23 cellular contexts compared by ENCODE assay signal in genomic region chr3:154926721-154927120, GRCh38.
"Had no signal": no experiment of that assay in that cellular context is flagged by ENCODE, and none has a peak within 500 bp of the region (broad histone marks: within the 10 kb centered on the region; RNA-seq: fewer than 3 reads in every experiment).

No MANE protein-coding gene starts in this region.

- DNase-seq: activated CD4-positive, alpha-beta T cell treated with anti-CD3 and anti-CD28 coated beads for 36 hours; activated CD4-positive, alpha-beta T cell treated with anti-CD3 and anti-CD28 coated beads, Interleukin-2, amount 50 U/mL, for 48 hours; activated gamma-delta T cell treated with Interleukin-2 at 50 U/mL for 16 hours; activated naive CD8-positive, alpha-beta T cell treated with anti-CD3 and anti-CD28 coated beads, Interleukin-2, amount 10 ng/mL, durations not matched to agents 7 days and 5 days; cerebellar nuclear complex; cortex of kidney; effector CD4-positive, alpha-beta T cell; heart right ventricle; immature natural killer cell; naive B cell; right lobe of liver; small intestine; stimulated activated CD4-positive, alpha-beta T cell treated with anti-CD3 and anti-CD28 coated beads, Interleukin-15, amount 100 ng/mL, for 24 hours; stimulated activated CD4-positive, alpha-beta T cell treated with anti-CD3 and anti-CD28 coated beads, Interleukin-2, amount 100 ng/mL, for 48 hours; stomach; testis; upper lobe of left lung had no signal

- H3K4me1 Mint-ChIP-seq: activated CD4-positive, alpha-beta T cell treated with anti-CD3 and anti-CD28 coated beads for 36 hours; activated naive CD8-positive, alpha-beta T cell treated with anti-CD3 and anti-CD28 coated beads, Interleukin-2, amount 10 ng/mL, durations not matched to agents 7 days and 5 days; immature natural killer cell; memory B cell; naive B cell; neural crest cell; stimulated activated effector memory CD8-positive, alpha-beta T cell treated with anti-CD3 and anti-CD28 coated beads, Interleukin-12 subunit alpha, Interleukin-12 subunit beta, amount 100 ng/mL, for 72 hours had no signal

- H3K27ac ChIP-seq: heart right ventricle, right lobe of liver, stomach, upper lobe of left lung had no signal

- H3K27me3 ChIP-seq: heart right ventricle, right lobe of liver, stomach, testis, upper lobe of left lung had no signal

- H3K4me3 Mint-ChIP-seq: activated CD4-positive, alpha-beta T cell treated with anti-CD3 and anti-CD28 coated beads for 36 hours; activated naive CD8-positive, alpha-beta T cell treated with anti-CD3 and anti-CD28 coated beads, Interleukin-2, amount 10 ng/mL, durations not matched to agents 7 days and 5 days; activated T-helper 1 cell treated with anti-CD3 and anti-CD28 coated beads, Interleukin-12 subunit alpha, Interleukin-12 subunit beta, Interleukin-2, Interleukin-4 antibody, amounts not matched to agents 30 ng/mL and 10 ng/mL and 1 ng/mL, durations not matched to agents 14 hours and 24 hours and 36 hours; immature natural killer cell; memory B cell; naive B cell; neural crest cell; stimulated activated effector memory CD8-positive, alpha-beta T cell treated with anti-CD3 and anti-CD28 coated beads, Interleukin-12 subunit alpha, Interleukin-12 subunit beta, amount 100 ng/mL, for 72 hours; T-helper 2 cell treated with Interferon-gamma antibody and Interleukin-4, amounts not matched to agents 5 μg/mL and 100 μg/mL, for 36 hours; WTC11 had no signal

- H3K9me3 Mint-ChIP-seq: activated naive CD8-positive, alpha-beta T cell treated with anti-CD3 and anti-CD28 coated beads, Interleukin-2, amount 10 ng/mL, durations not matched to agents 7 days and 5 days; activated T-helper 1 cell treated with anti-CD3 and anti-CD28 coated beads, Interleukin-12 subunit alpha, Interleukin-12 subunit beta, Interleukin-2, Interleukin-4 antibody, amounts not matched to agents 30 ng/mL and 10 ng/mL and 1 ng/mL, durations not matched to agents 14 hours and 24 hours and 36 hours had no signal

- H3K36me3 Mint-ChIP-seq: activated naive CD8-positive, alpha-beta T cell treated with anti-CD3 and anti-CD28 coated beads, Interleukin-2, amount 10 ng/mL, durations not matched to agents 7 days and 5 days; immature natural killer cell; memory B cell; naive B cell; stimulated activated effector memory CD8-positive, alpha-beta T cell treated with anti-CD3 and anti-CD28 coated beads, Interleukin-12 subunit alpha, Interleukin-12 subunit beta, amount 100 ng/mL, for 72 hours had no signal

- H3K36me3 ChIP-seq: heart right ventricle, right lobe of liver, stomach, upper lobe of left lung had no signal

- H3K4me3 ChIP-seq: heart right ventricle, right lobe of liver, stomach, testis, upper lobe of left lung had no signal

- H3K9me3 ChIP-seq: stomach, testis, upper lobe of left lung had no signal

- ATAC-seq: activated CD4-positive, alpha-beta T cell treated with anti-CD3 and anti-CD28 coated beads for 36 hours; heart right ventricle; right lobe of liver; stimulated activated effector memory CD8-positive, alpha-beta T cell treated with anti-CD3 and anti-CD28 coated beads, Interleukin-12 subunit alpha, Interleukin-12 subunit beta, amount 100 ng/mL, for 72 hours; WTC11 had no signal

- H3K4me1 ChIP-seq: heart right ventricle, right lobe of liver, testis, upper lobe of left lung had no signal

- H3K27me3 Mint-ChIP-seq: activated CD4-positive, alpha-beta T cell treated with anti-CD3 and anti-CD28 coated beads for 36 hours; activated naive CD8-positive, alpha-beta T cell treated with anti-CD3 and anti-CD28 coated beads, Interleukin-2, amount 10 ng/mL, durations not matched to agents 7 days and 5 days; memory B cell; naive B cell had no signal

- H3K27ac Mint-ChIP-seq: activated CD4-positive, alpha-beta T cell treated with anti-CD3 and anti-CD28 coated beads for 36 hours; activated naive CD8-positive, alpha-beta T cell treated with anti-CD3 and anti-CD28 coated beads, Interleukin-2, amount 10 ng/mL, durations not matched to agents 7 days and 5 days; activated T-helper 1 cell treated with anti-CD3 and anti-CD28 coated beads, Interleukin-12 subunit alpha, Interleukin-12 subunit beta, Interleukin-2, Interleukin-4 antibody, amounts not matched to agents 30 ng/mL and 10 ng/mL and 1 ng/mL, durations not matched to agents 14 hours and 24 hours and 36 hours; immature natural killer cell; memory B cell; naive B cell; stimulated activated effector memory CD8-positive, alpha-beta T cell treated with anti-CD3 and anti-CD28 coated beads, Interleukin-12 subunit alpha, Interleukin-12 subunit beta, amount 100 ng/mL, for 72 hours; T-helper 2 cell treated with Interferon-gamma antibody and Interleukin-4, amounts not matched to agents 5 μg/mL and 100 μg/mL, for 36 hours; WTC11 had no signal
